Comparison of ENCODE assay signal across 1 cellular context in genomic region chr6:85614780-85615179, GRCh38.
TF ChIP-seq lines count a peak whose summit lies in the region.

No MANE protein-coding gene starts in this region.

TF ChIP-seq in HepG2, 621 proteins besides CTCF, POLR2A, EP300 and RAD21:
- no peak for TF ChIP-seq IRX3 (CRISPR knock-in tag; IDR thresholded peaks at IDR 0.05; ENCODE audit: borderline replicate concordance, low read depth)
- TF ChIP-seq ZNF251 (CRISPR knock-in tag; IDR thresholded peaks at IDR 0.05): no peak
- peak; percentile 67 for TF ChIP-seq AGO2 (optimal IDR thresholded peaks at IDR 0.05; ENCODE audit: low read depth, low read length)
- no peak for TF ChIP-seq JUN (CRISPR knock-in tag; IDR thresholded peaks at IDR 0.05)
- TF ChIP-seq HOXA5 (CRISPR knock-in tag; IDR thresholded peaks at IDR 0.05): no peak
- peak; percentile 16 for TF ChIP-seq RBM22 (optimal IDR thresholded peaks at IDR 0.05; ENCODE audit: low read length)
